In genomic region chr6:139251377-139252017, GRCh38 we compare ENCODE assay signal across 2 cellular contexts.
A peak's percentile ranks its signal among the peaks of the same experiment; 100 is the strongest.
TF ChIP-seq lines count a peak whose summit lies in the region.

No MANE protein-coding gene starts in this region.

TF ChIP-seq in liver, 16 proteins besides CTCF, POLR2A, EP300 and RAD21 (continued from another document):
- TF ChIP-seq FOXA2 (IDR thresholded peaks at IDR 0.05) (no peak), RXRA (IDR thresholded peaks at IDR 0.05) (peak; percentile 27 to 31)

TF ChIP-seq in HepG2, 621 proteins besides CTCF, POLR2A, EP300 and RAD21:
- TF ChIP-seq, protein P1, sequence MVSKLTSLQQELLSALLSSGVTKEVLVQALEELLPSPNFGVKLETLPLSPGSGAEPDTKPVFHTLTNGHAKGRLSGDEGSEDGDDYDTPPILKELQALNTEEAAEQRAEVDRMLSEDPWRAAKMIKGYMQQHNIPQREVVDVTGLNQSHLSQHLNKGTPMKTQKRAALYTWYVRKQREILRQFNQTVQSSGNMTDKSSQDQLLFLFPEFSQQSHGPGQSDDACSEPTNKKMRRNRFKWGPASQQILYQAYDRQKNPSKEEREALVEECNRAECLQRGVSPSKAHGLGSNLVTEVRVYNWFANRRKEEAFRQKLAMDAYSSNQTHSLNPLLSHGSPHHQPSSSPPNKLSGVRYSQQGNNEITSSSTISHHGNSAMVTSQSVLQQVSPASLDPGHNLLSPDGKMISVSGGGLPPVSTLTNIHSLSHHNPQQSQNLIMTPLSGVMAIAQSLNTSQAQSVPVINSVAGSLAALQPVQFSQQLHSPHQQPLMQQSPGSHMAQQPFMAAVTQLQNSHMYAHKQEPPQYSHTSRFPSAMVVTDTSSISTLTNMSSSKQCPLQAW (CRISPR knock-in tag; IDR thresholded peaks at IDR 0.05): no peak
- TF ChIP-seq NR1H2 (CRISPR knock-in tag; IDR thresholded peaks at IDR 0.05; ENCODE audit: borderline replicate concordance, low read depth): no peak
- TF ChIP-seq NFAT5 (CRISPR knock-in tag; IDR thresholded peaks at IDR 0.05): no peak
- TF ChIP-seq ZNF672 (CRISPR knock-in tag; IDR thresholded peaks at IDR 0.05): no peak
- no peak for TF ChIP-seq MAF1 (CRISPR knock-in tag; IDR thresholded peaks at IDR 0.05; ENCODE audit: borderline replicate concordance)
- no peak for TF ChIP-seq IKZF1 (IDR thresholded peaks at IDR 0.05)
- no peak for TF ChIP-seq CHCHD3 (CRISPR knock-in tag; IDR thresholded peaks at IDR 0.05)
- no peak for TF ChIP-seq HCFC1 (IDR thresholded peaks at IDR 0.05; ENCODE audit: low read depth, low read length)
- TF ChIP-seq, protein P2, sequence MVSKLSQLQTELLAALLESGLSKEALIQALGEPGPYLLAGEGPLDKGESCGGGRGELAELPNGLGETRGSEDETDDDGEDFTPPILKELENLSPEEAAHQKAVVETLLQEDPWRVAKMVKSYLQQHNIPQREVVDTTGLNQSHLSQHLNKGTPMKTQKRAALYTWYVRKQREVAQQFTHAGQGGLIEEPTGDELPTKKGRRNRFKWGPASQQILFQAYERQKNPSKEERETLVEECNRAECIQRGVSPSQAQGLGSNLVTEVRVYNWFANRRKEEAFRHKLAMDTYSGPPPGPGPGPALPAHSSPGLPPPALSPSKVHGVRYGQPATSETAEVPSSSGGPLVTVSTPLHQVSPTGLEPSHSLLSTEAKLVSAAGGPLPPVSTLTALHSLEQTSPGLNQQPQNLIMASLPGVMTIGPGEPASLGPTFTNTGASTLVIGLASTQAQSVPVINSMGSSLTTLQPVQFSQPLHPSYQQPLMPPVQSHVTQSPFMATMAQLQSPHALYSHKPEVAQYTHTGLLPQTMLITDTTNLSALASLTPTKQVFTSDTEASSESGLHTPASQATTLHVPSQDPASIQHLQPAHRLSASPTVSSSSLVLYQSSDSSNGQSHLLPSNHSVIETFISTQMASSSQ (IDR thresholded peaks at IDR 0.05; ENCODE audit: low read depth): no peak
- TF ChIP-seq, protein P2 (CRISPR knock-in tag; IDR thresholded peaks at IDR 0.05; ENCODE audit: borderline replicate concordance): no peak
- TF ChIP-seq JUND (CRISPR knock-in tag; IDR thresholded peaks at IDR 0.05): no peak
- TF ChIP-seq NR0B2 (CRISPR knock-in tag; IDR thresholded peaks at IDR 0.05): no peak
- no peak for TF ChIP-seq THRA (CRISPR knock-in tag; IDR thresholded peaks at IDR 0.05; ENCODE audit: borderline replicate concordance)
- TF ChIP-seq ZNF629 (CRISPR knock-in tag; conservative IDR thresholded peaks at IDR 0.05): no peak
- TF ChIP-seq IKZF5 (CRISPR knock-in tag; IDR thresholded peaks at IDR 0.05): no peak
- no peak for TF ChIP-seq RERE (CRISPR knock-in tag; IDR thresholded peaks at IDR 0.05; ENCODE audit: low read depth)
- TF ChIP-seq NCOA1 (CRISPR knock-in tag; IDR thresholded peaks at IDR 0.05): no peak
- no peak for TF ChIP-seq SYNCRIP (IDR thresholded peaks at IDR 0.05; ENCODE audit: insufficient read depth, low read depth, low read length)
- TF ChIP-seq FOXK2 (IDR thresholded peaks at IDR 0.05): no peak
- TF ChIP-seq, protein P3, sequence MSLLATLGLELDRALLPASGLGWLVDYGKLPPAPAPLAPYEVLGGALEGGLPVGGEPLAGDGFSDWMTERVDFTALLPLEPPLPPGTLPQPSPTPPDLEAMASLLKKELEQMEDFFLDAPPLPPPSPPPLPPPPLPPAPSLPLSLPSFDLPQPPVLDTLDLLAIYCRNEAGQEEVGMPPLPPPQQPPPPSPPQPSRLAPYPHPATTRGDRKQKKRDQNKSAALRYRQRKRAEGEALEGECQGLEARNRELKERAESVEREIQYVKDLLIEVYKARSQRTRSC (CRISPR knock-in tag; IDR thresholded peaks at IDR 0.05; ENCODE audit: low read depth): no peak
